ENCODE assay signal across 3 cellular contexts in the genomic region with DNA sequence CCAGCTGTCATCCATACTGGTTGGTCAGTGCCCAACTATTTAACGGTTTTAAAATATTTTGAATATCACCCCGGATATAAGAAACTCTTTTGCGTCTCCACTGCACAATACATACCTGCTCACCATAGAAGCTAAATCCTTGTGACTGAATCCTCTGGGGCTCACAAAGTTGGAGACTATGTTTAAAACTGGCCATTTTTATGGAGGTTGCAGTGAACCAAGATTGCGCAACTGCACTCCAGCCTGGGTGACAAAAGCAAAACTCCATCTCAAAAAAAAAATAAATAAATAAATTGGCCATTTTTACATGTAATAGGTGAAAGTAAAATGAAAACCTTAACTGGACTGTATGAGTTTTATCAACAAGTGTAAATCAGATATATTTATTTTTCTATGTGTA.
TF ChIP-seq lines count a peak whose summit lies in the region.

No MANE protein-coding gene starts in this region.

TF ChIP-seq in A549, 52 proteins besides CTCF, POLR2A, EP300 and RAD21:
- TF ChIP-seq CEBPB (IDR thresholded peaks at IDR 0.05), result peak; percentile 83 to 94
- TF ChIP-seq TFCP2L1 (CRISPR knock-in tag; IDR thresholded peaks at IDR 0.05), result no peak
- TF ChIP-seq RCOR1 (IDR thresholded peaks at IDR 0.05; ENCODE audit: low read depth, low read length), result no peak
- no peak for TF ChIP-seq ZNF302 (CRISPR knock-in tag; IDR thresholded peaks at IDR 0.05)

TF ChIP-seq in IMR-90, 13 proteins besides CTCF, POLR2A, EP300 and RAD21:
- TF ChIP-seq CEBPB (IDR thresholded peaks at IDR 0.05; ENCODE audit: low read depth, low read length), result peak; percentile 91
- TF ChIP-seq, protein P1, sequence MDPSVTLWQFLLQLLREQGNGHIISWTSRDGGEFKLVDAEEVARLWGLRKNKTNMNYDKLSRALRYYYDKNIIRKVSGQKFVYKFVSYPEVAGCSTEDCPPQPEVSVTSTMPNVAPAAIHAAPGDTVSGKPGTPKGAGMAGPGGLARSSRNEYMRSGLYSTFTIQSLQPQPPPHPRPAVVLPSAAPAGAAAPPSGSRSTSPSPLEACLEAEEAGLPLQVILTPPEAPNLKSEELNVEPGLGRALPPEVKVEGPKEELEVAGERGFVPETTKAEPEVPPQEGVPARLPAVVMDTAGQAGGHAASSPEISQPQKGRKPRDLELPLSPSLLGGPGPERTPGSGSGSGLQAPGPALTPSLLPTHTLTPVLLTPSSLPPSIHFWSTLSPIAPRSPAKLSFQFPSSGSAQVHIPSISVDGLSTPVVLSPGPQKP (IDR thresholded peaks at IDR 0.05; ENCODE audit: borderline replicate concordance, low read depth, low read length), result no peak

TF ChIP-seq in H1, 55 proteins besides CTCF, POLR2A, EP300 and RAD21:
- TF ChIP-seq CEBPB (IDR thresholded peaks at IDR 0.05; ENCODE audit: low read depth, low read length) (peak; percentile 95), TCF12 (IDR thresholded peaks at IDR 0.05; ENCODE audit: low read depth, low read length) (no peak)
